Comparison of ENCODE assay signal across 8 cellular contexts in the genomic region with DNA sequence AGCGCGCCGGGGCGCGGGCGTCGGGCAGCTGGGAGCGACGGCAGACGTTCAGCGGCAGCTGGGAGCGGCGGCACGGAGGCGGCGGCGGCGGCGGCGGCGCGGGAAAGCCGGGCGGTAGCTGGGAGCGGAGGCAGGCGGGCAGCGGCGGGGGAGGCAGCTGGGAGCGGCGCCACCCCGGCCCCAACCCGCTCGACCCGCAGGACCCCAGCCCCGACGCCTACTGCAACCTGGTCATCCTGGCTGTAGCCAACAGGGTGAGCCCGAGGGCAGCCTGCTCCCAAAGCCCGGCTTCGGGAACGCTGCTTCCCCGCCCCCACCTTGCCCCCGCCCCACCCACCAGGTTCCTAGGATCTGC.
A peak's percentile ranks its signal among the peaks of the same experiment; 100 is the strongest.
DNase-seq lines count a peak whose midpoint lies in the region; ATAC-seq and TF ChIP-seq lines count a peak whose summit lies in the region.

No MANE protein-coding gene starts in this region.

- POLR2A ChIA-PET in RWPE1 (lab: Yijun Ruan, JAX; ENCODE audit: low non-redundant PET): no interaction called here

- H3K27ac ChIP-seq in 22Rv1 (peak overlapping the region; percentile 78), RWPE1 (no peak overlapping the region)

- H3K9me3 Mint-ChIP-seq in stimulated activated naive CD8-positive, alpha-beta T cell treated with anti-CD3 and anti-CD28 coated beads, Interleukin-15, amount 100 ng/mL, for 72 hours: no peaks in the 10 kb centered on the region

- TF ChIP-seq CTCF in 22Rv1 (IDR thresholded peaks at IDR 0.05) (peak; percentile 51), GM13977 (IDR thresholded peaks at IDR 0.05; ENCODE audit: extremely low read depth, insufficient read depth, missing control alignments) (peak; percentile 13), RWPE1 (conservative IDR thresholded peaks at IDR 0.05; ENCODE audit: low read depth) (peak; percentile 37)

- H3K27me3 Mint-ChIP-seq in stimulated activated naive CD8-positive, alpha-beta T cell treated with anti-CD3 and anti-CD28 coated beads, Interleukin-15, amount 100 ng/mL, for 72 hours: peaks cover 89% of the 10 kb centered on the region

- H3K27ac Mint-ChIP-seq in stimulated activated naive CD8-positive, alpha-beta T cell treated with anti-CD3 and anti-CD28 coated beads, Interleukin-15, amount 100 ng/mL, for 72 hours: peak overlapping the region in 1 of 2 donors; percentile 72

- CTCF ChIA-PET in RWPE1 (lab: Yijun Ruan, JAX): interaction anchor here (0.7 to 3.7 kb wide), 3 partner anchors 12 to 149 kb away, joined by 3 to 47 read pairs (median 3); a partner anchor contains a TSS

- peak; percentile 10 for ATAC-seq in stimulated activated naive CD8-positive, alpha-beta T cell treated with anti-CD3 and anti-CD28 coated beads, Interleukin-15, amount 100 ng/mL, for 72 hours
- ATAC-seq in GM21619 (IDR thresholded peaks at IDR 0.05; ENCODE audit: unreplicated experiment) (no peak), GM18873 (IDR thresholded peaks at IDR 0.05; ENCODE audit: low FRiP score, unreplicated experiment) (no peak)

- H3K4me1 Mint-ChIP-seq in stimulated activated naive CD8-positive, alpha-beta T cell treated with anti-CD3 and anti-CD28 coated beads, Interleukin-15, amount 100 ng/mL, for 72 hours: peaks cover 27% of the 10 kb centered on the region

- in situ Hi-C loops in GM13977 (cut with MboI; ENCODE audit: low pct_unique_long_range_greater_than_20kb, low sequenced_read_pairs, unreplicated experiment): no loop called here

- DNase-seq in GM13977 (ENCODE audit: low spot score) (no peak), RWPE1 (ENCODE audit: low spot score) (peak; percentile 40), glomerular visceral epithelial cell (ENCODE audit: extremely low spot score) (peak; percentile 31), RKO (ENCODE audit: low spot score) (no peak)
- no peak for DNase-seq in stimulated activated naive CD8-positive, alpha-beta T cell treated with anti-CD3 and anti-CD28 coated beads, Interleukin-15, amount 100 ng/mL, for 72 hours

- peak overlapping the region; percentile 83 to 90 for H3K4me3 Mint-ChIP-seq in stimulated activated naive CD8-positive, alpha-beta T cell treated with anti-CD3 and anti-CD28 coated beads, Interleukin-15, amount 100 ng/mL, for 72 hours

Comparison
In these comparisons a context has a peak if more than half of its experiments do, and no peak if none do; other contexts are left out.
1. DNase-seq: peak in RWPE1 (single experiment) and glomerular visceral epithelial cell (single experiment); none in GM13977 (single experiment), stimulated activated naive CD8-positive, alpha-beta T cell treated with anti-CD3 and anti-CD28 coated beads, Interleukin-15, amount 100 ng/mL, for 72 hours (0 of 2) and RKO (single experiment).
2. Peak in every context shown above with its lines, with median percentiles within 50 percentile points of each other: CTCF ChIP-seq.